ENCODE assay signal across 8 cellular contexts in the genomic region with DNA sequence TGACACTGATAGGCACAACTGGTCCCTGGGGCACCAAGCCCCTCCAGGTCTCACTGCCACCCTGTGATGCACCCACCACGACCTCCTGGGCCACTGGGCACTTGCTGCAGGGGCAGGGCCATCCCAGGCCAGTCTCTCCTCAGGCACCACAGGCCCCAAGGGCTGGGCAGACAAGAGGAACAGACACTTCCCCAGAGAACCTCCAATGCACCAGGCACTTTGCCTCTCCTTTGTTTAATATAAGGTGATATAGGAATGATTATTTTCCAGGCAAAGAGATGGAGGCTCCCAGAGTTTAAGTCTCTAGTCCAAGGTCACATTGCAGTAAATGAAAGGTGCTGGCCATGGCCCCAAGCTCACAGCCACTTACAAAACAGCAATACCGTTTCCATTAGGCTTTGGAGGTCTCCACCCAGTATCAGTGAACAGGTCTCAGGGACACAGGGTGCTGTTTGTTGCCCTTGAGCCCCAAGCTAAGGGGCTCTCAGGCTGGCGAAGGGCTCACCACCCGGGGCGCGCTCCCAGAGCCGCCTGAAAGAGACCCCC. TPM values are rescaled to one million over a fixed set of nuclear protein-coding genes. Genes with fewer than 3 reads are reported as not detected.
DNase-seq lines count a peak whose midpoint lies in the region; TF ChIP-seq lines count a peak whose summit lies in the region.

No MANE protein-coding gene starts in this region.

- peaks cover 62% of the 10 kb centered on the region for H3K4me1 ChIP-seq in MM.1S (ENCODE audit: low read length)
- H3K4me1 ChIP-seq in trophoblast cell (ENCODE audit: control insufficient read depth in 1 of 2, insufficient read depth in 2 of 2, low read length in 2 of 2), result peaks cover 38 to 50% of the 10 kb centered on the region in 2 experiments

- H3K4me3 ChIP-seq in GM12864 (ENCODE audit: low read depth, low read length) (peak overlapping the region; percentile 55), MM.1S (ENCODE audit: low read length) (no peak overlapping the region), epithelial cell of esophagus (ENCODE audit: low read length) (peak overlapping the region; percentile 48), trophoblast cell (ENCODE audit: low read depth, low read length) (no peak overlapping the region)

- peak overlapping the region; percentile 90 for H4K8ac ChIP-seq in trophoblast cell (ENCODE audit: low read depth, low read length)

- H3K79me2 ChIP-seq in MM.1S (ENCODE audit: low read length) (peaks cover 62% of the 10 kb centered on the region), trophoblast cell (ENCODE audit: control insufficient read depth, insufficient read depth, low read length, poor library complexity) (peaks cover 8% of the 10 kb centered on the region)

- peak overlapping the region; percentile 81 for H3K4ac ChIP-seq in trophoblast cell (ENCODE audit: low read depth, low read length)

- H4K20me1 ChIP-seq in MM.1S (ENCODE audit: insufficient read depth, low read length), result no peaks in the 10 kb centered on the region

- H2AFZ ChIP-seq in MM.1S (ENCODE audit: low read length), result 0 out of 2 replicates have a peak overlapping the region, but pooled peaks have one; percentile 32
- peak overlapping the region; percentile 82 for H2AFZ ChIP-seq in trophoblast cell (ENCODE audit: insufficient read depth, low read length, poor library complexity)

- peaks cover 32% of the 10 kb centered on the region for H3F3A ChIP-seq in MM.1S (ENCODE audit: insufficient read depth, low read length)

- DNase-seq in GM12864 (ENCODE audit: low read depth) (no peak), MM.1S (no peak), epithelial cell of esophagus (ENCODE audit: low read depth) (no peak), trophoblast cell (no peak), NCI-H1105 treated with DMSO at 0.1 percent for 48 hours (lab: John Stamatoyannopoulos, UW) (no peak), GM10248 (ENCODE audit: extremely low spot score) (no peak), SKM-1 treated with dmso at 0.1 percent for 144 hours (lab: John Stamatoyannopoulos, UW; ENCODE audit: unreplicated experiment) (no peak)
- DNase-seq in activated naive CD4-positive, alpha-beta T cell treated with Interleukin-2 at 50 U/mL for 16 hours, result no peak

- H3K9me2 ChIP-seq in MM.1S (replicated peaks; ENCODE audit: insufficient read depth, low read length), result no peaks in the 10 kb centered on the region

- H3K27me3 ChIP-seq in MM.1S (replicated peaks; ENCODE audit: insufficient read depth, low read length), result no peaks in the 10 kb centered on the region
- no peaks in the 10 kb centered on the region for H3K27me3 ChIP-seq in trophoblast cell (ENCODE audit: insufficient read depth, low read length)

- H3K27ac ChIP-seq in MM.1S (ENCODE audit: low read length), result peak overlapping the region; percentile 38; the same call in 1 of the 2 replicates
- peak overlapping the region; percentile 63 for H3K27ac ChIP-seq in trophoblast cell (ENCODE audit: low read depth, low read length)

- no CpG with 5 or more reads among the region's 7 CpGs for WGBS in trophoblast cell (ENCODE audit: extremely low coverage, insufficient coverage, insufficient read length)

- H3K18ac ChIP-seq in trophoblast cell (ENCODE audit: low read length), result peak overlapping the region; percentile 94

- peaks cover 13% of the 10 kb centered on the region for H3K36me3 ChIP-seq in MM.1S (replicated peaks; ENCODE audit: insufficient read depth, low read length)
- peaks cover 25 to 30% of the 10 kb centered on the region in 2 experiments for H3K36me3 ChIP-seq in trophoblast cell (ENCODE audit: control insufficient read depth in 1 of 2, insufficient read depth in 2 of 2, low read length in 2 of 2)

- H3K9me3 ChIP-seq in MM.1S (replicated peaks; ENCODE audit: insufficient read depth, low read length) (no peaks in the 10 kb centered on the region), trophoblast cell (ENCODE audit: insufficient read depth, low read depth, low read length) (no peaks in the 10 kb centered on the region)

- H3K79me1 ChIP-seq in trophoblast cell (ENCODE audit: low read length), result peaks cover 28% of the 10 kb centered on the region

- peak overlapping the region; percentile 97 for H2AK5ac ChIP-seq in trophoblast cell (ENCODE audit: low read length)

- H3K14ac ChIP-seq in trophoblast cell (ENCODE audit: low read length), result peak overlapping the region; percentile 95

- no peak for TF ChIP-seq CTCF in GM12864 (IDR thresholded peaks at IDR 0.05; ENCODE audit: low read depth, low read length, missing control alignments)
- TF ChIP-seq CTCF in MM.1S (IDR thresholded peaks at IDR 0.05; ENCODE audit: low read length), result no peak
- no peak for TF ChIP-seq CTCF in epithelial cell of esophagus (IDR thresholded peaks at IDR 0.05; ENCODE audit: insufficient read depth, low read depth, low read length, missing control alignments)
- no peak for TF ChIP-seq CTCF in GM10248 (IDR thresholded peaks at IDR 0.05; ENCODE audit: control extremely low read depth, extremely low read depth, low read depth, missing control alignments)

- peak overlapping the region; percentile 55 for H2BK5ac ChIP-seq in trophoblast cell (ENCODE audit: low read depth, low read length, poor library complexity)

- peak overlapping the region; percentile 0; the same call in 1 of the 2 replicates for H3K9ac ChIP-seq in MM.1S (ENCODE audit: low read length)
- no peak overlapping the region for H3K9ac ChIP-seq in trophoblast cell (ENCODE audit: low read length)

- H2BK12ac ChIP-seq in trophoblast cell (ENCODE audit: low read length), result peak overlapping the region; percentile 92

- peak overlapping the region; percentile 94 for H4K12ac ChIP-seq in trophoblast cell (ENCODE audit: low read depth, low read length)

- peak overlapping the region; percentile 92 for H2BK120ac ChIP-seq in trophoblast cell (ENCODE audit: insufficient read depth, low read length, poor library complexity)

- POLR2A ChIA-PET in GM10248 (lab: Yijun Ruan, JAX), result no interaction called here

- H3K4me2 ChIP-seq in MM.1S (ENCODE audit: low read depth, low read length) (peak overlapping the region; percentile 51; the same call in 1 of the 2 replicates), trophoblast cell (ENCODE audit: low read length) (peak overlapping the region; percentile 55)

- CTCF ChIA-PET in GM10248 (lab: Yijun Ruan, JAX), result interaction anchor here (0.7 to 2.6 kb wide), 7 partner anchors 8 to 45 kb away, joined by 3 to 32 read pairs (median 3); no protein-coding TSS in a partner anchor

- peak overlapping the region; percentile 96 for H4K91ac ChIP-seq in trophoblast cell (ENCODE audit: low read depth, low read length)

- no peak overlapping the region for H3K23ac ChIP-seq in trophoblast cell (ENCODE audit: low read length)

RNA-seq across cellular contexts. Expression of a gene that starts 4.5 kb away (rescaled TPM):
- polyA plus RNA-seq in trophoblast cell (2013), result 120 and 128 TPM in 2 replicates

RNA-seq across cellular contexts. Expression of a gene that starts 14.6 kb away (rescaled TPM):
- polyA plus RNA-seq in trophoblast cell (2013), result 9.7 and 11.1 TPM in 2 replicates

RNA-seq across cellular contexts. Expression of a gene that starts 26.6 kb away (rescaled TPM):
- polyA plus RNA-seq in trophoblast cell (2013), result 31.5 and 32.1 TPM in 2 replicates

Comparison
In these comparisons a context has a peak if more than half of its experiments do, and no peak if none do; other contexts are left out.
1. H3K4me3 ChIP-seq: peak in GM12864 (single experiment) and epithelial cell of esophagus (single experiment); none in MM.1S (single experiment) and trophoblast cell (single experiment).